ENCODE assay signal across 9 cellular contexts in genomic region chr3:118772036-118773030, GRCh38.
DNase-seq lines count a peak whose midpoint lies in the region; ATAC-seq and FAIRE-seq lines count a peak whose summit lies in the region.
"Had no signal": no experiment of that assay in that cellular context is flagged by ENCODE, and none has a peak within 500 bp of the region (broad histone marks: within the 10 kb centered on the region; RNA-seq: fewer than 3 reads in every experiment).

No MANE protein-coding gene starts in this region.

- FAIRE-seq in GM18507 (lab: Jason Lieb, UNC) = peak; percentile 71

- H3K4me1 ChIP-seq in HUES64 (ENCODE audit: insufficient read depth, low read length) (peaks cover 14% of the 10 kb centered on the region), iPS-20b (ENCODE audit: insufficient read depth, low read length) (peaks cover 12% of the 10 kb centered on the region), aorta (ENCODE audit: control insufficient read depth in 1 of 2, insufficient read depth in 2 of 2, low read length in 2 of 2) (no peaks in the 10 kb centered on the region)
- no peaks in the 10 kb centered on the region for H3K4me1 ChIP-seq in effector memory CD4-positive, alpha-beta T cell (ENCODE audit: control insufficient read depth, insufficient read depth, low read length, poor library complexity, severe bottlenecking)

- no peaks in the 10 kb centered on the region for H3K36me3 ChIP-seq in HUES64 (ENCODE audit: insufficient read depth, low read length)
- H3K36me3 ChIP-seq in iPS-20b (ENCODE audit: insufficient read depth, low read depth, low read length) = no peaks in the 10 kb centered on the region
- no peaks in the 10 kb centered on the region for H3K36me3 ChIP-seq in effector memory CD4-positive, alpha-beta T cell (ENCODE audit: control insufficient read depth, insufficient read depth, low read length)
- H3K36me3 ChIP-seq in aorta (ENCODE audit: control insufficient read depth in 1 of 2, insufficient read depth in 2 of 2, low read length in 1 of 2) = no peaks in the 10 kb centered on the region
- H3K36me3 ChIP-seq: neutrophil had no signal

- H3K9ac ChIP-seq in HUES64 (ENCODE audit: low read depth, low read length) = no peak overlapping the region; the same call in 1 of the 2 replicates
- H3K9ac ChIP-seq in iPS-20b (ENCODE audit: low read depth, low read length) = no peak overlapping the region

- 71% methylated on average over 2 of the region's 2 CpGs for WGBS in HUES64
- 41 to 61% methylated on average over 2 of the region's 2 CpGs for WGBS in aorta, 2 donors

- DNase-seq in GM18507 (ENCODE audit: extremely low spot score, insufficient read length, low read depth) = peak; percentile 7
- DNase-seq in NCI-H128 (lab: John Stamatoyannopoulos, UW; ENCODE audit: unreplicated experiment) = no peak
- DNase-seq in effector memory CD4-positive, alpha-beta T cell = no peak
- DNase-seq in aorta = no peak

- peak overlapping the region; percentile 80; the same call in 1 of the 2 replicates for H3K27ac ChIP-seq in HUES64 (ENCODE audit: low read depth, low read length)
- H3K27ac ChIP-seq in iPS-20b (ENCODE audit: low read length) = peak overlapping the region; percentile 71
- H3K27ac ChIP-seq in effector memory CD4-positive, alpha-beta T cell (ENCODE audit: insufficient read depth, low read length, poor library complexity, severe bottlenecking) = no peak overlapping the region
- no peak overlapping the region for H3K27ac ChIP-seq in aorta (ENCODE audit: low read depth in 1 of 2, low read length in 2 of 2)
- H3K27ac ChIP-seq: neutrophil had no signal

- no peaks in the 10 kb centered on the region for H3K9me3 ChIP-seq in HUES64 (ENCODE audit: insufficient read depth, low read depth, low read length)
- no peaks in the 10 kb centered on the region; the same call in 1 of the 2 replicates for H3K9me3 ChIP-seq in iPS-20b (ENCODE audit: insufficient read depth, low read depth, low read length)
- no peaks in the 10 kb centered on the region for H3K9me3 ChIP-seq in effector memory CD4-positive, alpha-beta T cell (ENCODE audit: control insufficient read depth, low read length)
- H3K9me3 ChIP-seq in aorta (ENCODE audit: control insufficient read depth, low read length) = no peaks in the 10 kb centered on the region
- H3K9me3 ChIP-seq: neutrophil had no signal

- H3K4me3 ChIP-seq in HUES64 (ENCODE audit: low read length) (no peak overlapping the region), iPS-20b (ENCODE audit: low read length) (no peak overlapping the region), aorta (ENCODE audit: low read length in 2 of 2) (no peak overlapping the region)
- H3K4me3 ChIP-seq in effector memory CD4-positive, alpha-beta T cell (ENCODE audit: insufficient read depth, low read depth, low read length, poor library complexity, severe bottlenecking) = no peak overlapping the region

- H3K27me3 ChIP-seq in HUES64 (ENCODE audit: insufficient read depth, low read length) (no peaks in the 10 kb centered on the region), iPS-20b (ENCODE audit: insufficient read depth, low read length) (no peaks in the 10 kb centered on the region), aorta (ENCODE audit: control insufficient read depth in 1 of 2, insufficient read depth in 2 of 2, low read length in 1 of 2) (no peaks in the 10 kb centered on the region)
- H3K27me3 ChIP-seq in effector memory CD4-positive, alpha-beta T cell (replicated peaks; ENCODE audit: control insufficient read depth, insufficient read depth, low read length, poor library complexity, severe bottlenecking) = no peaks in the 10 kb centered on the region
- H3K27me3 ChIP-seq: neutrophil had no signal

- intact Hi-C loops in aorta (cut with DNase I) = no loop called here

- ATAC-seq in GM21786 (IDR thresholded peaks at IDR 0.05; ENCODE audit: unreplicated experiment) (peak; percentile 95), aorta (ENCODE audit: low FRiP score) (no peak)
- no peak for ATAC-seq in activated CD4-positive, CD25-positive, alpha-beta regulatory T cell treated with anti-CD3 and anti-CD28 coated beads, Interleukin-2, amount 50 U/mL, for 24 hours

Comparison
In these comparisons a context has a peak if more than half of its experiments do, and no peak if none do; other contexts are left out.
1. H3K27ac ChIP-seq: peak in HUES64 (single experiment) and iPS-20b (single experiment); none in effector memory CD4-positive, alpha-beta T cell (single experiment) and aorta (0 of 2).